Comparison of ENCODE assay signal across 1 cellular context in the genomic region with DNA sequence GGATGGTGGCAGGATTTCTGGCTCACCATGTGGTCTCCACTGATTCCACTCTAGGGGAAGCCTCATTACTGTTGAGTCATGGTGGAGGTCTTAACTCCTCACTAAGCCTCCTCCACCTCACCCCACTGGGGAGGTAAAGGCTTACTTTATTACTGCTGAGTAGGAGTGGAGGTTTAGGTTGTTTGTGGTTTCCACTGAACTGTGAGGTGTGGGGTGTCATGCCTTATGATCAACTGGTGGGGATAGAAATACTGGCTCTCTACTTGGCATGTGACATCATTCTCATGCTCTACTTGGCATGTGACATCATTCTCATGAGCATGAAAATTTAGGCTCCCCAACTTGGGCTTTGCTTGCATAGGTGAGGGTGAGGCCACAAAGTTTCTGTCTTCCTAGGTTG.
TF ChIP-seq lines count a peak whose summit lies in the region.

No MANE protein-coding gene starts in this region.

TF ChIP-seq in HepG2, 621 proteins besides CTCF, POLR2A, EP300 and RAD21 (continued from another document):
- no peak for TF ChIP-seq DNMT3B (CRISPR knock-in tag; conservative IDR thresholded peaks at IDR 0.05)
- TF ChIP-seq, protein P1, sequence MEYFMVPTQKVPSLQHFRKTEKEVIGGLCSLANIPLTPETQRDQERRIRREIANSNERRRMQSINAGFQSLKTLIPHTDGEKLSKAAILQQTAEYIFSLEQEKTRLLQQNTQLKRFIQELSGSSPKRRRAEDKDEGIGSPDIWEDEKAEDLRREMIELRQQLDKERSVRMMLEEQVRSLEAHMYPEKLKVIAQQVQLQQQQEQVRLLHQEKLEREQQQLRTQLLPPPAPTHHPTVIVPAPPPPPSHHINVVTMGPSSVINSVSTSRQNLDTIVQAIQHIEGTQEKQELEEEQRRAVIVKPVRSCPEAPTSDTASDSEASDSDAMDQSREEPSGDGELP (IDR thresholded peaks at IDR 0.05; ENCODE audit: borderline replicate concordance, low read depth) = no peak
- TF ChIP-seq ATF7 (IDR thresholded peaks at IDR 0.05) = peak; percentile 25; the same call in 1 of the 2 replicates
- TF ChIP-seq ATF7 (CRISPR knock-in tag; IDR thresholded peaks at IDR 0.05) = no peak
- TF ChIP-seq ZNF761 (CRISPR knock-in tag; conservative IDR thresholded peaks at IDR 0.05) = no peak
- TF ChIP-seq ZNF3 (CRISPR knock-in tag; IDR thresholded peaks at IDR 0.05) = no peak
- TF ChIP-seq HNRNPUL1 (IDR thresholded peaks at IDR 0.05; ENCODE audit: low read depth, low read length) = no peak
- TF ChIP-seq DNMT1 (CRISPR knock-in tag; IDR thresholded peaks at IDR 0.05) = no peak
- no peak for TF ChIP-seq MAFG (CRISPR knock-in tag; IDR thresholded peaks at IDR 0.05)
- no peak for TF ChIP-seq ZFP90 (CRISPR knock-in tag; IDR thresholded peaks at IDR 0.05; ENCODE audit: borderline replicate concordance)
- TF ChIP-seq, protein P2, sequence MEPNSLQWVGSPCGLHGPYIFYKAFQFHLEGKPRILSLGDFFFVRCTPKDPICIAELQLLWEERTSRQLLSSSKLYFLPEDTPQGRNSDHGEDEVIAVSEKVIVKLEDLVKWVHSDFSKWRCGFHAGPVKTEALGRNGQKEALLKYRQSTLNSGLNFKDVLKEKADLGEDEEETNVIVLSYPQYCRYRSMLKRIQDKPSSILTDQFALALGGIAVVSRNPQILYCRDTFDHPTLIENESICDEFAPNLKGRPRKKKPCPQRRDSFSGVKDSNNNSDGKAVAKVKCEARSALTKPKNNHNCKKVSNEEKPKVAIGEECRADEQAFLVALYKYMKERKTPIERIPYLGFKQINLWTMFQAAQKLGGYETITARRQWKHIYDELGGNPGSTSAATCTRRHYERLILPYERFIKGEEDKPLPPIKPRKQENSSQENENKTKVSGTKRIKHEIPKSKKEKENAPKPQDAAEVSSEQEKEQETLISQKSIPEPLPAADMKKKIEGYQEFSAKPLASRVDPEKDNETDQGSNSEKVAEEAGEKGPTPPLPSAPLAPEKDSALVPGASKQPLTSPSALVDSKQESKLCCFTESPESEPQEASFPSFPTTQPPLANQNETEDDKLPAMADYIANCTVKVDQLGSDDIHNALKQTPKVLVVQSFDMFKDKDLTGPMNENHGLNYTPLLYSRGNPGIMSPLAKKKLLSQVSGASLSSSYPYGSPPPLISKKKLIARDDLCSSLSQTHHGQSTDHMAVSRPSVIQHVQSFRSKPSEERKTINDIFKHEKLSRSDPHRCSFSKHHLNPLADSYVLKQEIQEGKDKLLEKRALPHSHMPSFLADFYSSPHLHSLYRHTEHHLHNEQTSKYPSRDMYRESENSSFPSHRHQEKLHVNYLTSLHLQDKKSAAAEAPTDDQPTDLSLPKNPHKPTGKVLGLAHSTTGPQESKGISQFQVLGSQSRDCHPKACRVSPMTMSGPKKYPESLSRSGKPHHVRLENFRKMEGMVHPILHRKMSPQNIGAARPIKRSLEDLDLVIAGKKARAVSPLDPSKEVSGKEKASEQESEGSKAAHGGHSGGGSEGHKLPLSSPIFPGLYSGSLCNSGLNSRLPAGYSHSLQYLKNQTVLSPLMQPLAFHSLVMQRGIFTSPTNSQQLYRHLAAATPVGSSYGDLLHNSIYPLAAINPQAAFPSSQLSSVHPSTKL (CRISPR knock-in tag; IDR thresholded peaks at IDR 0.05) = no peak
- TF ChIP-seq ZNF768 (CRISPR knock-in tag; IDR thresholded peaks at IDR 0.05) = no peak
- no peak for TF ChIP-seq ZFP37 (CRISPR knock-in tag; IDR thresholded peaks at IDR 0.05; ENCODE audit: borderline replicate concordance)
